ENCODE assay signal across 8 cellular contexts in the genomic region with DNA sequence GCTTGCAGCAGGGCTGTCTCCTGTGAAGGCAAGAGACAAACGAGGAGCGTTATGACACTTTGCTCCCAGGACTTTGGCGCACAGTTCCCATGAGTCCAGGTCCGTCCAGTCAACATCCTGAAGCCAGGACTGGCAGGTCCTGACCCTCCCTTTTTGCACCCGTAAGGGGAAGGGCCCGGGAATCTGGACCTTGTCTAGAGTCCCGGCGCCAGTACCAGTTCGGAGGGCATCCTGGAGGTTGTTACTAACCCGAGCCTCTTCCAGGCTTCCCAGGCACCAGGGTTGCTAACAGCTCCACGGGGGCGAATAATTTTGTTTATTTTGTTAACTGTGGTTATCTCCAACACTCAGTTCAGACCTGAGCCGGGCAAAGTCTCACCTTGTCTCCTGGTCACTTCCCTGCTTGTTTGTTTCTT. TPM values are rescaled to one million over a fixed set of nuclear protein-coding genes. Genes with fewer than 3 reads are reported as not detected.
DNase-seq lines count a peak whose midpoint lies in the region; ATAC-seq and TF ChIP-seq lines count a peak whose summit lies in the region.

No MANE protein-coding gene starts in this region.

- peak; percentile 0 for ATAC-seq in HG03066 (IDR thresholded peaks at IDR 0.05; ENCODE audit: low read depth, unreplicated experiment)

- CTCF ChIA-PET in A673 (lab: Charles Lee): interaction anchor here (0.6 to 1.3 kb wide), 22 partner anchors 9 to 1869 kb away, joined by 3 to 23 read pairs (median 4); partner anchors contain the start of gene ALG14

- POLR2A ChIA-PET in A673 (lab: Charles Lee; ENCODE audit: low non-redundant PET): interaction anchor here (0.6 to 0.9 kb wide), 3 partner anchors 8 to 177 kb away, joined by 3 read pairs; partner anchors contain the start of gene ALG14

- H3K4me1 ChIP-seq in A673 (ENCODE audit: insufficient read depth, low read length, poor library complexity, severe bottlenecking): peaks cover 29% of the 10 kb centered on the region

- peaks cover 6% of the 10 kb centered on the region for H3K27me3 ChIP-seq in A673 (replicated peaks; ENCODE audit: insufficient read depth, low read depth, low read length, poor library complexity)

- intact Hi-C loops in A673 (cut with micrococcal nuclease; ENCODE audit: unreplicated experiment): loop anchor here (1.0 to 10.0 kb wide), 3 partner anchors 119 to 381 kb away; partner anchors contain the start of gene TLCD4

- H3K9me3 ChIP-seq in A673 (ENCODE audit: low read depth, low read length, poor library complexity, severe bottlenecking): no peaks in the 10 kb centered on the region

- peak overlapping the region; percentile 85 for H3K27ac ChIP-seq in A673 (ENCODE audit: low read depth, low read length, poor library complexity, severe bottlenecking)
- peak overlapping the region in 20 of 21 experiments; percentile 25 to 95 (median 84) for H3K27ac ChIP-seq in skin epidermis

- TF ChIP-seq CTCF in A673 (conservative IDR thresholded peaks at IDR 0.05; ENCODE audit: low read depth, low read length) (no peak), astrocyte of the spinal cord (IDR thresholded peaks at IDR 0.05; ENCODE audit: low read depth, low read length) (no peak)

- DNase-seq in A673 (ENCODE audit: low spot score) (no peak), astrocyte of the spinal cord (ENCODE audit: low read depth, low spot score) (no peak), iPS-NIHi7 (ENCODE audit: extremely low spot score) (peak; percentile 9), NCI-H2107 treated with DMSO at 0.1 percent for 48 hours (lab: John Stamatoyannopoulos, UW; ENCODE audit: unreplicated experiment) (no peak), NCI-H1694 (lab: John Stamatoyannopoulos, UW) (no peak), activated gamma-delta T cell (lab: John Stamatoyannopoulos, UW) (no peak)

- H3K36me3 ChIP-seq in A673 (ENCODE audit: insufficient read depth, low read length, poor library complexity, severe bottlenecking): no peaks in the 10 kb centered on the region

- in situ Hi-C loops in astrocyte of the spinal cord (cut with HindIII; ENCODE audit: low sequenced_read_pairs): no loop called here

- BruUV-seq in A673 (replicated peaks; lab: Mats Ljungman, UMichigan): no TSS peak

- H3K4me3 ChIP-seq in A673 (ENCODE audit: low read depth, low read length, poor library complexity, severe bottlenecking) (peak overlapping the region; percentile 88), astrocyte of the spinal cord (ENCODE audit: low read depth, low read length) (peak overlapping the region; percentile 88), skin epidermis (peak overlapping the region; percentile 50 to 93 (median 76))

RNA-seq across cellular contexts. Expression of gene RWDD3, which starts 0.7 kb away (rescaled TPM):
- 10.2 and 12.1 TPM in 2 replicates for total RNA-seq in A673 (2021)
